ENCODE assay signal across 1 cellular context in genomic region chr10:69334258-69335062, GRCh38.
TF ChIP-seq lines count a peak whose summit lies in the region.

No MANE protein-coding gene starts in this region.

TF ChIP-seq in K562, 482 proteins besides CTCF, POLR2A, EP300 and RAD21 (continued from another document):
- TF ChIP-seq, protein P1, sequence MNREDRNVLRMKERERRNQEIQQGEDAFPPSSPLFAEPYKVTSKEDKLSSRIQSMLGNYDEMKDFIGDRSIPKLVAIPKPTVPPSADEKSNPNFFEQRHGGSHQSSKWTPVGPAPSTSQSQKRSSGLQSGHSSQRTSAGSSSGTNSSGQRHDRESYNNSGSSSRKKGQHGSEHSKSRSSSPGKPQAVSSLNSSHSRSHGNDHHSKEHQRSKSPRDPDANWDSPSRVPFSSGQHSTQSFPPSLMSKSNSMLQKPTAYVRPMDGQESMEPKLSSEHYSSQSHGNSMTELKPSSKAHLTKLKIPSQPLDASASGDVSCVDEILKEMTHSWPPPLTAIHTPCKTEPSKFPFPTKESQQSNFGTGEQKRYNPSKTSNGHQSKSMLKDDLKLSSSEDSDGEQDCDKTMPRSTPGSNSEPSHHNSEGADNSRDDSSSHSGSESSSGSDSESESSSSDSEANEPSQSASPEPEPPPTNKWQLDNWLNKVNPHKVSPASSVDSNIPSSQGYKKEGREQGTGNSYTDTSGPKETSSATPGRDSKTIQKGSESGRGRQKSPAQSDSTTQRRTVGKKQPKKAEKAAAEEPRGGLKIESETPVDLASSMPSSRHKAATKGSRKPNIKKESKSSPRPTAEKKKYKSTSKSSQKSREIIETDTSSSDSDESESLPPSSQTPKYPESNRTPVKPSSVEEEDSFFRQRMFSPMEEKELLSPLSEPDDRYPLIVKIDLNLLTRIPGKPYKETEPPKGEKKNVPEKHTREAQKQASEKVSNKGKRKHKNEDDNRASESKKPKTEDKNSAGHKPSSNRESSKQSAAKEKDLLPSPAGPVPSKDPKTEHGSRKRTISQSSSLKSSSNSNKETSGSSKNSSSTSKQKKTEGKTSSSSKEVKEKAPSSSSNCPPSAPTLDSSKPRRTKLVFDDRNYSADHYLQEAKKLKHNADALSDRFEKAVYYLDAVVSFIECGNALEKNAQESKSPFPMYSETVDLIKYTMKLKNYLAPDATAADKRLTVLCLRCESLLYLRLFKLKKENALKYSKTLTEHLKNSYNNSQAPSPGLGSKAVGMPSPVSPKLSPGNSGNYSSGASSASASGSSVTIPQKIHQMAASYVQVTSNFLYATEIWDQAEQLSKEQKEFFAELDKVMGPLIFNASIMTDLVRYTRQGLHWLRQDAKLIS (CRISPR knock-in tag; IDR thresholded peaks at IDR 0.05): no peak; the same call in 1 of the 2 replicates
- TF ChIP-seq, protein P2, sequence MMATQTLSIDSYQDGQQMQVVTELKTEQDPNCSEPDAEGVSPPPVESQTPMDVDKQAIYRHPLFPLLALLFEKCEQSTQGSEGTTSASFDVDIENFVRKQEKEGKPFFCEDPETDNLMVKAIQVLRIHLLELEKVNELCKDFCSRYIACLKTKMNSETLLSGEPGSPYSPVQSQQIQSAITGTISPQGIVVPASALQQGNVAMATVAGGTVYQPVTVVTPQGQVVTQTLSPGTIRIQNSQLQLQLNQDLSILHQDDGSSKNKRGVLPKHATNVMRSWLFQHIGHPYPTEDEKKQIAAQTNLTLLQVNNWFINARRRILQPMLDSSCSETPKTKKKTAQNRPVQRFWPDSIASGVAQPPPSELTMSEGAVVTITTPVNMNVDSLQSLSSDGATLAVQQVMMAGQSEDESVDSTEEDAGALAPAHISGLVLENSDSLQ (IDR thresholded peaks at IDR 0.05): peak; percentile 82
- TF ChIP-seq RBBP5 (IDR thresholded peaks at IDR 0.05; ENCODE audit: borderline replicate concordance, insufficient read depth, low read length, poor library complexity, severe bottlenecking): peak; percentile 71
- no peak for TF ChIP-seq CREBBP (IDR thresholded peaks at IDR 0.05; ENCODE audit: low read depth, low read length)
- TF ChIP-seq, protein P3, sequence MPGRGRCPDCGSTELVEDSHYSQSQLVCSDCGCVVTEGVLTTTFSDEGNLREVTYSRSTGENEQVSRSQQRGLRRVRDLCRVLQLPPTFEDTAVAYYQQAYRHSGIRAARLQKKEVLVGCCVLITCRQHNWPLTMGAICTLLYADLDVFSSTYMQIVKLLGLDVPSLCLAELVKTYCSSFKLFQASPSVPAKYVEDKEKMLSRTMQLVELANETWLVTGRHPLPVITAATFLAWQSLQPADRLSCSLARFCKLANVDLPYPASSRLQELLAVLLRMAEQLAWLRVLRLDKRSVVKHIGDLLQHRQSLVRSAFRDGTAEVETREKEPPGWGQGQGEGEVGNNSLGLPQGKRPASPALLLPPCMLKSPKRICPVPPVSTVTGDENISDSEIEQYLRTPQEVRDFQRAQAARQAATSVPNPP (IDR thresholded peaks at IDR 0.05; ENCODE audit: borderline replicate concordance, insufficient read depth, insufficient read length): no peak
- TF ChIP-seq ZNF785 (CRISPR knock-in tag; IDR thresholded peaks at IDR 0.05): no peak
- peak; percentile 82 for TF ChIP-seq CTBP1 (IDR thresholded peaks at IDR 0.05; ENCODE audit: borderline replicate concordance)
- no peak for TF ChIP-seq HEY1 (CRISPR knock-in tag; IDR thresholded peaks at IDR 0.05; ENCODE audit: borderline replicate concordance)
- TF ChIP-seq, protein P4, sequence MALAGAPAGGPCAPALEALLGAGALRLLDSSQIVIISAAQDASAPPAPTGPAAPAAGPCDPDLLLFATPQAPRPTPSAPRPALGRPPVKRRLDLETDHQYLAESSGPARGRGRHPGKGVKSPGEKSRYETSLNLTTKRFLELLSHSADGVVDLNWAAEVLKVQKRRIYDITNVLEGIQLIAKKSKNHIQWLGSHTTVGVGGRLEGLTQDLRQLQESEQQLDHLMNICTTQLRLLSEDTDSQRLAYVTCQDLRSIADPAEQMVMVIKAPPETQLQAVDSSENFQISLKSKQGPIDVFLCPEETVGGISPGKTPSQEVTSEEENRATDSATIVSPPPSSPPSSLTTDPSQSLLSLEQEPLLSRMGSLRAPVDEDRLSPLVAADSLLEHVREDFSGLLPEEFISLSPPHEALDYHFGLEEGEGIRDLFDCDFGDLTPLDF (CRISPR knock-in tag; IDR thresholded peaks at IDR 0.05): no peak; the same call in 1 of the 2 replicates
- no peak for TF ChIP-seq HMG20A (CRISPR knock-in tag; conservative IDR thresholded peaks at IDR 0.05)
- peak; percentile 31 for TF ChIP-seq HNRNPLL (IDR thresholded peaks at IDR 0.05; ENCODE audit: low read depth, low read length, poor library complexity, severe bottlenecking)
- no peak; a peak in 2 of 4 replicates for TF ChIP-seq TEAD1 (CRISPR knock-in tag; IDR thresholded peaks at IDR 0.05)
- TF ChIP-seq, protein P5, sequence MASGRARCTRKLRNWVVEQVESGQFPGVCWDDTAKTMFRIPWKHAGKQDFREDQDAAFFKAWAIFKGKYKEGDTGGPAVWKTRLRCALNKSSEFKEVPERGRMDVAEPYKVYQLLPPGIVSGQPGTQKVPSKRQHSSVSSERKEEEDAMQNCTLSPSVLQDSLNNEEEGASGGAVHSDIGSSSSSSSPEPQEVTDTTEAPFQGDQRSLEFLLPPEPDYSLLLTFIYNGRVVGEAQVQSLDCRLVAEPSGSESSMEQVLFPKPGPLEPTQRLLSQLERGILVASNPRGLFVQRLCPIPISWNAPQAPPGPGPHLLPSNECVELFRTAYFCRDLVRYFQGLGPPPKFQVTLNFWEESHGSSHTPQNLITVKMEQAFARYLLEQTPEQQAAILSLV (tag; IDR thresholded peaks at IDR 0.05): no peak
- no peak for TF ChIP-seq MYBL2 (IDR thresholded peaks at IDR 0.05; ENCODE audit: low read depth)
- no peak for TF ChIP-seq MYBL2 (CRISPR knock-in tag; IDR thresholded peaks at IDR 0.05; ENCODE audit: borderline replicate concordance)
- no peak for TF ChIP-seq DNMT1 (IDR thresholded peaks at IDR 0.05)
- 0 out of 2 replicates have a peak, but pooled peaks have one; percentile 37 for TF ChIP-seq ZNF175 (CRISPR knock-in tag; IDR thresholded peaks at IDR 0.05; ENCODE audit: low read depth)
- TF ChIP-seq IRF2 (CRISPR knock-in tag; IDR thresholded peaks at IDR 0.05): no peak
- no peak for TF ChIP-seq ZNF589 (CRISPR knock-in tag; IDR thresholded peaks at IDR 0.05; ENCODE audit: low read depth)
- no peak for TF ChIP-seq STAT5B (CRISPR knock-in tag; IDR thresholded peaks at IDR 0.05)
- peak; percentile 53 for TF ChIP-seq SAP30 (IDR thresholded peaks at IDR 0.05; ENCODE audit: borderline replicate concordance, insufficient read depth, low read depth, low read length, poor library complexity, severe bottlenecking)
- peak; percentile 7 for TF ChIP-seq ZNF146 (CRISPR knock-in tag; IDR thresholded peaks at IDR 0.05; ENCODE audit: unreplicated experiment)
- no peak for TF ChIP-seq RUNX1 (IDR thresholded peaks at IDR 0.05; ENCODE audit: low read depth)
- TF ChIP-seq NR3C1 (CRISPR knock-in tag; IDR thresholded peaks at IDR 0.05): no peak
- TF ChIP-seq, protein P6, sequence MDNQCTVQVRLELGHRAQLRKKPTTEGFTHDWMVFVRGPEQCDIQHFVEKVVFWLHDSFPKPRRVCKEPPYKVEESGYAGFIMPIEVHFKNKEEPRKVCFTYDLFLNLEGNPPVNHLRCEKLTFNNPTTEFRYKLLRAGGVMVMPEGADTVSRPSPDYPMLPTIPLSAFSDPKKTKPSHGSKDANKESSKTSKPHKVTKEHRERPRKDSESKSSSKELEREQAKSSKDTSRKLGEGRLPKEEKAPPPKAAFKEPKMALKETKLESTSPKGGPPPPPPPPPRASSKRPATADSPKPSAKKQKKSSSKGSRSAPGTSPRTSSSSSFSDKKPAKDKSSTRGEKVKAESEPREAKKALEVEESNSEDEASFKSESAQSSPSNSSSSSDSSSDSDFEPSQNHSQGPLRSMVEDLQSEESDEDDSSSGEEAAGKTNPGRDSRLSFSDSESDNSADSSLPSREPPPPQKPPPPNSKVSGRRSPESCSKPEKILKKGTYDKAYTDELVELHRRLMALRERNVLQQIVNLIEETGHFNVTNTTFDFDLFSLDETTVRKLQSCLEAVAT (IDR thresholded peaks at IDR 0.05): no peak
- no peak for TF ChIP-seq ZNF184 (CRISPR knock-in tag; IDR thresholded peaks at IDR 0.05)
- no peak for TF ChIP-seq ZNF232 (CRISPR knock-in tag; IDR thresholded peaks at IDR 0.05)
- TF ChIP-seq ZKSCAN1 (IDR thresholded peaks at IDR 0.05; ENCODE audit: low read depth, low read length): no peak
- TF ChIP-seq CHD2 (IDR thresholded peaks at IDR 0.05; ENCODE audit: low read depth, low read length): 0 out of 2 replicates have a peak, but pooled peaks have one; percentile 32
- TF ChIP-seq TCF7L2 (IDR thresholded peaks at IDR 0.05; ENCODE audit: low read depth, low read length): no peak
- TF ChIP-seq, protein P7, sequence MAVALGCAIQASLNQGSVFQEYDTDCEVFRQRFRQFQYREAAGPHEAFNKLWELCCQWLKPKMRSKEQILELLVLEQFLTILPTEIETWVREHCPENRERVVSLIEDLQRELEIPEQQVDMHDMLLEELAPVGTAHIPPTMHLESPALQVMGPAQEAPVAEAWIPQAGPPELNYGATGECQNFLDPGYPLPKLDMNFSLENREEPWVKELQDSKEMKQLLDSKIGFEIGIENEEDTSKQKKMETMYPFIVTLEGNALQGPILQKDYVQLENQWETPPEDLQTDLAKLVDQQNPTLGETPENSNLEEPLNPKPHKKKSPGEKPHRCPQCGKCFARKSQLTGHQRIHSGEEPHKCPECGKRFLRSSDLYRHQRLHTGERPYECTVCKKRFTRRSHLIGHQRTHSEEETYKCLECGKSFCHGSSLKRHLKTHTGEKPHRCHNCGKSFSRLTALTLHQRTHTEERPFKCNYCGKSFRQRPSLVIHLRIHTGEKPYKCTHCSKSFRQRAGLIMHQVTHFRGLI (CRISPR knock-in tag; IDR thresholded peaks at IDR 0.05): no peak
- no peak for TF ChIP-seq BCOR (IDR thresholded peaks at IDR 0.05)
- TF ChIP-seq ZNF274 (IDR thresholded peaks at IDR 0.05; ENCODE audit: borderline replicate concordance, low read depth, low read length): no peak
- no peak for TF ChIP-seq NR1H2 (CRISPR knock-in tag; IDR thresholded peaks at IDR 0.05)
- peak; percentile 87 for TF ChIP-seq NKRF (IDR thresholded peaks at IDR 0.05; ENCODE audit: borderline replicate concordance)
- TF ChIP-seq MBD2 (IDR thresholded peaks at IDR 0.05; ENCODE audit: borderline replicate concordance, low read depth): no peak
- no peak for TF ChIP-seq FIP1L1 (IDR thresholded peaks at IDR 0.05; ENCODE audit: low read depth, low read length, poor library complexity, severe bottlenecking)
- TF ChIP-seq TARDBP (IDR thresholded peaks at IDR 0.05): no peak; the same call in 1 of the 2 replicates
- TF ChIP-seq, protein P8, sequence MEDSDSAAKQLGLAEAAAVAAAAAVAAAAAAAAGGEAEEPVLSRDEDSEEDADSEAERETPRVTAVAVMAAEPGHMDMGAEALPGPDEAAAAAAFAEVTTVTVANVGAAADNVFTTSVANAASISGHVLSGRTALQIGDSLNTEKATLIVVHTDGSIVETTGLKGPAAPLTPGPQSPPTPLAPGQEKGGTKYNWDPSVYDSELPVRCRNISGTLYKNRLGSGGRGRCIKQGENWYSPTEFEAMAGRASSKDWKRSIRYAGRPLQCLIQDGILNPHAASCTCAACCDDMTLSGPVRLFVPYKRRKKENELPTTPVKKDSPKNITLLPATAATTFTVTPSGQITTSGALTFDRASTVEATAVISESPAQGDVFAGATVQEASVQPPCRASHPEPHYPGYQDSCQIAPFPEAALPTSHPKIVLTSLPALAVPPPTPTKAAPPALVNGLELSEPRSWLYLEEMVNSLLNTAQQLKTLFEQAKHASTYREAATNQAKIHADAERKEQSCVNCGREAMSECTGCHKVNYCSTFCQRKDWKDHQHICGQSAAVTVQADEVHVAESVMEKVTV (CRISPR knock-in tag; IDR thresholded peaks at IDR 0.05): no peak
- TF ChIP-seq SUPT5H (IDR thresholded peaks at IDR 0.05): peak; percentile 63
- no peak for TF ChIP-seq SNAPC5 (CRISPR knock-in tag; IDR thresholded peaks at IDR 0.05)
- TF ChIP-seq RBM39 (optimal IDR thresholded peaks at IDR 0.05; ENCODE audit: low read depth, low read length): no peak
- TF ChIP-seq, protein P9, sequence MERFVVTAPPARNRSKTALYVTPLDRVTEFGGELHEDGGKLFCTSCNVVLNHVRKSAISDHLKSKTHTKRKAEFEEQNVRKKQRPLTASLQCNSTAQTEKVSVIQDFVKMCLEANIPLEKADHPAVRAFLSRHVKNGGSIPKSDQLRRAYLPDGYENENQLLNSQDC (CRISPR knock-in tag; IDR thresholded peaks at IDR 0.05): no peak
- TF ChIP-seq SIN3B (IDR thresholded peaks at IDR 0.05; ENCODE audit: low read depth): no peak
- TF ChIP-seq KLF16 (IDR thresholded peaks at IDR 0.05): peak; percentile 70; the same call in 1 of the 2 replicates
- no peak for TF ChIP-seq ZNF436 (CRISPR knock-in tag; IDR thresholded peaks at IDR 0.05)
- 0 out of 2 replicates have a peak, but pooled peaks have one; percentile 36 for TF ChIP-seq KLF1 (tag; IDR thresholded peaks at IDR 0.05)
